30 cellular contexts compared by ENCODE assay signal in the genomic region with DNA sequence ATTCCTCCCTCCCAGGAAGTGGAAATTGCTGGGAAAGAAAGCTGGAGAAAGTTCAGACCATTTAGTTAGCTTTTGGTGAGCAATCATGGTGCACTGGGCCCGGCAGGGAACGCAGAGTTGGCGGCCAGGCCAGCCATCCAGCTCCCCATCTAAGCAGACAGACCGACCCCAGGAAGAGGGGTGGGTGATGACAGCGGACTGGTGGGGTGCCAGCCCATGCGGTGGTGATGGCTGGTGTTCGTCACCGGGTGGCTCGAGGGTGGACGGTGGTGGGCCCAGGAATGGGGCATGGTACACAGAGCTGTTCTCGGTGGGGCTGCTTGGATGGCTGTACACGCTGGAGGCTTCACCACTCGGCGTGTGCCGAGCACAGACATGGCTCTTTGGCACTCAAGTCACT.
"Had no signal": no experiment of that assay in that cellular context is flagged by ENCODE, and none has a peak within 500 bp of the region (broad histone marks: within the 10 kb centered on the region; RNA-seq: fewer than 3 reads in every experiment).

No MANE protein-coding gene starts in this region.

- H3K4me1 ChIP-seq: adrenal gland, ascending aorta had no signal

- DNase-seq: activated B cell treated with CpG ODN at 0.5 μM for 24 hours; activated CD4-positive, alpha-beta memory T cell treated with anti-CD3 and anti-CD28 coated beads for 36 hours; activated CD4-positive, alpha-beta T cell treated with anti-CD3 and anti-CD28 coated beads for 4 hours; activated CD4-positive, alpha-beta T cell treated with anti-CD3 and anti-CD28 coated beads, Interleukin-2, amount 10 ng/mL, durations not matched to agents 24 days and 14 days; activated CD4-positive, alpha-beta T cell treated with anti-CD3 and anti-CD28 coated beads, Interleukin-2, amount 50 U/mL, for 1 hour; activated CD4-positive, alpha-beta T cell treated with anti-CD3 and anti-CD28 coated beads, Interleukin-2, amount 50 U/mL, for 4 hours; activated CD4-positive, CD25-positive, alpha-beta regulatory T cell treated with anti-CD3 and anti-CD28 coated beads, Interleukin-2, amount 50 U/mL, for 72 hours; activated CD8-positive, alpha-beta memory T cell treated with anti-CD3 and anti-CD28 coated beads, Interleukin-2, amount 50 U/mL, for 4 hours; activated CD8-positive, alpha-beta T cell treated with anti-CD3 and anti-CD28 coated beads for 36 hours; activated effector memory CD4-positive, alpha-beta T cell treated with anti-CD3 and anti-CD28 coated beads, Interleukin-2, amount 50 U/mL, for 16 hours; activated gamma-delta T cell treated with Interleukin-2 at 50 U/mL for 16 hours; activated naive CD4-positive, alpha-beta T cell; activated naive CD4-positive, alpha-beta T cell treated with anti-CD3 and anti-CD28 coated beads for 36 hours; activated naive CD4-positive, alpha-beta T cell treated with anti-CD3 and anti-CD28 coated beads, Interleukin-2, amount 50 U/mL, for 16 hours; activated naive CD8-positive, alpha-beta T cell treated with anti-CD3 and anti-CD28 coated beads for 36 hours; activated T-cell treated with anti-CD3 and anti-CD28 coated beads for 4 hours; activated T-cell treated with anti-CD3 and anti-CD28 coated beads, Interleukin-2, amount 50 U/mL, for 1 hour; activated T-cell treated with anti-CD3 and anti-CD28 coated beads, Interleukin-2, amount 50 U/mL, for 4 hours; activated T-cell treated with anti-CD3 and anti-CD28 coated beads, Interleukin-2, amount 50 U/mL, for 72 hours; adrenal gland; amniotic stem cell; anterior cingulate cortex; caudate nucleus; cerebellar nuclear complex; T-helper 1 cell; T-helper 2 cell; T-helper 9 cell had no signal

- H3K27ac ChIP-seq: adrenal gland, ascending aorta, cardiac muscle cell, VCaP had no signal

- H3K27me3 ChIP-seq: adrenal gland, ascending aorta had no signal

- H3K4me3 ChIP-seq: adrenal gland, ascending aorta, cardiac muscle cell had no signal

- H3K36me3 ChIP-seq: adrenal gland, ascending aorta, cardiac muscle cell had no signal

- H3K9me3 ChIP-seq: adrenal gland, ascending aorta had no signal
